In genomic region chr4:184385705-184386141, GRCh38 we compare ENCODE assay signal across 9 cellular contexts.
DNase-seq lines count a peak whose midpoint lies in the region; ATAC-seq and TF ChIP-seq lines count a peak whose summit lies in the region.
"Had no signal": no experiment of that assay in that cellular context is flagged by ENCODE, and none has a peak within 500 bp of the region (broad histone marks: within the 10 kb centered on the region; RNA-seq: fewer than 3 reads in every experiment).

No MANE protein-coding gene starts in this region.

- H3K4me3 ChIP-seq in HUES6 (ENCODE audit: low read depth, low read length) (peak overlapping the region; percentile 16; the same call in 1 of the 2 replicates), left ventricle myocardium inferior (peak overlapping the region; percentile 35), gastrocnemius medialis (peak overlapping the region in 1 of 4 donors; percentile 6)

- H3K4me1 Mint-ChIP-seq in T-helper 17 cell: peaks cover 39% of the 10 kb centered on the region

- H3K36me3 Mint-ChIP-seq in T-helper 17 cell (ENCODE audit: low read depth): peaks cover 2% of the 10 kb centered on the region

- DNase-seq in T-helper 17 cell (no peak), left ventricle myocardium inferior (peak; percentile 70), gastrocnemius medialis (peak in 1 of 2 donors; percentile 38), GM03348 (ENCODE audit: low spot score) (no peak), NCI-H1092 treated with DMSO at 0.1 percent for 48 hours (lab: John Stamatoyannopoulos, UW) (no peak)
- DNase-seq in stimulated activated naive CD4-positive, alpha-beta T cell treated with Interleukin-2 at 50 U/mL for 16 hours (lab: John Stamatoyannopoulos, UW): no peak
- DNase-seq: activated naive CD4-positive, alpha-beta T cell treated with anti-CD3 and anti-CD28 coated beads, Interleukin-2, amount 50 U/mL, for 16 hours had no signal

- no peak overlapping the region for H3K27ac Mint-ChIP-seq in T-helper 17 cell

- in situ Hi-C loops in gastrocnemius medialis (cut with MboI; ENCODE audit: low sequenced_read_pairs in 4 of 4): no loop called here

- H3K27me3 Mint-ChIP-seq in T-helper 17 cell: no peaks in the 10 kb centered on the region

- TF ChIP-seq CTCF in left ventricle myocardium inferior (IDR thresholded peaks at IDR 0.05; ENCODE audit: borderline replicate concordance): no peak
- TF ChIP-seq CTCF in gastrocnemius medialis (IDR thresholded peaks at IDR 0.05 in 4 of 5, conservative IDR thresholded peaks at IDR 0.05 in 1 of 5): no peak

- intact Hi-C loops in left ventricle myocardium inferior (cut with micrococcal nuclease): no loop called here
- intact Hi-C loops in gastrocnemius medialis (cut with DNase I; ENCODE audit: low total_unique reads): loop anchor here (2.0 to 5.0 kb wide), 2 partner anchors 89 to 152 kb away; partner anchors contain the start of gene IRF2

- H3K4me3 Mint-ChIP-seq in T-helper 17 cell: no peak overlapping the region

- H3K36me3 ChIP-seq in HUES6 (ENCODE audit: control insufficient read depth, insufficient read depth, low read length): peaks cover 6% of the 10 kb centered on the region; the same call in 1 of the 2 replicates
- peaks cover 39% of the 10 kb centered on the region for H3K36me3 ChIP-seq in left ventricle myocardium inferior
- peaks cover 0 to 28% of the 10 kb centered on the region in 2 donors for H3K36me3 ChIP-seq in gastrocnemius medialis

- H3K4me1 ChIP-seq in HUES6 (ENCODE audit: control insufficient read depth, insufficient read depth, low read length) (peaks cover 72% of the 10 kb centered on the region), left ventricle myocardium inferior (peaks cover 96% of the 10 kb centered on the region), gastrocnemius medialis (peaks cover 57 to 58% of the 10 kb centered on the region in 2 donors)

- H3K9me3 ChIP-seq in HUES6 (ENCODE audit: control insufficient read depth, insufficient read depth, low read depth, low read length) (no peaks in the 10 kb centered on the region), T-helper 17 cell (ENCODE audit: control insufficient read depth, low read length, poor library complexity, severe bottlenecking) (no peaks in the 10 kb centered on the region), left ventricle myocardium inferior (replicated peaks) (no peaks in the 10 kb centered on the region), gastrocnemius medialis (no peaks in the 10 kb centered on the region)

- H3K9ac ChIP-seq in HUES6 (ENCODE audit: low read length): peak overlapping the region; percentile 9

- H3K27ac ChIP-seq in HUES6 (ENCODE audit: low read depth, low read length): peak overlapping the region; percentile 62
- H3K27ac ChIP-seq in left ventricle myocardium inferior (replicated peaks): peak overlapping the region; percentile 93
- H3K27ac ChIP-seq in gastrocnemius medialis: peak overlapping the region; percentile 78 to 89 (median 83)

- TF ChIP-seq POLR2A in gastrocnemius medialis (IDR thresholded peaks at IDR 0.05): no peak

- peak; percentile 24 for ATAC-seq in T-helper 17 cell
- ATAC-seq in gastrocnemius medialis: peak; percentile 8 to 17
- no peak for ATAC-seq in GM21526 (IDR thresholded peaks at IDR 0.05; ENCODE audit: low FRiP score, unreplicated experiment)

- H3K27me3 ChIP-seq in HUES6 (ENCODE audit: control insufficient read depth, insufficient read depth, low read length): no peaks in the 10 kb centered on the region
- H3K27me3 ChIP-seq in left ventricle myocardium inferior (ENCODE audit: low read depth): no peaks in the 10 kb centered on the region
- no peaks in the 10 kb centered on the region for H3K27me3 ChIP-seq in gastrocnemius medialis
